22 cellular contexts compared by ENCODE assay signal in the genomic region with DNA sequence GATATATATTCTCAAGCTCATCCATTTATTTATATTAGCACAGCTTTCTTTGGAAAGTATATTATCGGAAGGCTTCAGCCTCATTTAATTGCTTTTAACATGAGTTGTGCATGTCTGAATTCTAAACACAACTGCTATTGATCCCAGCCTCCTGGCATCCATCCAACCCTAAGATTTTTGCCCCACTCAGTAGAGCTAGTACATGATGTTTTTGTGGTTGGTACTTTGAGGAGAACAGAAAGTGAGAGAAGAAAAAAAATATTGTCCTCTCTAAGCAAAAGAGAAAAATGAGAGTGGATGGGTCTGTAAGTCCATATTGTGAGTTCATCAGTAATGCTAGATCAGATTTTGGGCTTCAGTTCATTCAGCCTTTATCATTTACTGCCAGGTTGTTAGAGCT.
"Had no signal": no experiment of that assay in that cellular context is flagged by ENCODE, and none has a peak within 500 bp of the region (broad histone marks: within the 10 kb centered on the region; RNA-seq: fewer than 3 reads in every experiment).

No MANE protein-coding gene starts in this region.

- FAIRE-seq: keratinocyte had no signal

- H3K27ac ChIP-seq: neutrophil, skin epidermis, thoracic aorta, uterus had no signal

- H3K4me3 ChIP-seq: skin epidermis, thoracic aorta, uterus had no signal

- H3K9me3 ChIP-seq: neutrophil, thoracic aorta, uterus had no signal

- H3K36me3 ChIP-seq: neutrophil, thoracic aorta, uterus had no signal

- H3K27me3 ChIP-seq: neutrophil, uterus had no signal

- DNase-seq: activated CD4-positive, alpha-beta T cell treated with anti-CD3 and anti-CD28 coated beads for 1 hour; activated CD4-positive, alpha-beta T cell treated with anti-CD3 and anti-CD28 coated beads, Interleukin-2, amount 10 ng/mL, durations not matched to agents 7 days and 5 days; activated CD8-positive, alpha-beta T cell treated with anti-CD3 and anti-CD28 coated beads for 36 hours; activated naive CD8-positive, alpha-beta T cell treated with anti-CD3 and anti-CD28 coated beads, Interleukin-2, amount 50 U/mL, for 24 hours; activated T-cell treated with anti-CD3 and anti-CD28 coated beads, Interleukin-2, amount 50 U/mL, for 48 hours; caudate nucleus; cortex of kidney; effector memory CD8-positive, alpha-beta T cell; erythroblast; hippocampal formation; left cardiac atrium; naive B cell; nephron progenitor cell; stimulated activated CD4-positive, alpha-beta T cell treated with anti-CD3 and anti-CD28 coated beads, Interleukin-4, amount 100 ng/mL, for 24 hours; uterus had no signal

- H3K4me1 ChIP-seq: uterus had no signal

- ATAC-seq: activated CD8-positive, alpha-beta T cell treated with anti-CD3 and anti-CD28 coated beads for 36 hours; activated naive CD8-positive, alpha-beta T cell treated with anti-CD3 and anti-CD28 coated beads, Interleukin-2, amount 50 U/mL, for 24 hours; effector memory CD8-positive, alpha-beta T cell; left cardiac atrium; sciatic nerve; stimulated activated effector memory CD8-positive, alpha-beta T cell treated with anti-CD3 and anti-CD28 coated beads, Interleukin-12 subunit alpha, Interleukin-12 subunit beta, amount 100 ng/mL, for 72 hours; WTC11 had no signal
